Comparison of ENCODE assay signal across 8 cellular contexts in the genomic region with DNA sequence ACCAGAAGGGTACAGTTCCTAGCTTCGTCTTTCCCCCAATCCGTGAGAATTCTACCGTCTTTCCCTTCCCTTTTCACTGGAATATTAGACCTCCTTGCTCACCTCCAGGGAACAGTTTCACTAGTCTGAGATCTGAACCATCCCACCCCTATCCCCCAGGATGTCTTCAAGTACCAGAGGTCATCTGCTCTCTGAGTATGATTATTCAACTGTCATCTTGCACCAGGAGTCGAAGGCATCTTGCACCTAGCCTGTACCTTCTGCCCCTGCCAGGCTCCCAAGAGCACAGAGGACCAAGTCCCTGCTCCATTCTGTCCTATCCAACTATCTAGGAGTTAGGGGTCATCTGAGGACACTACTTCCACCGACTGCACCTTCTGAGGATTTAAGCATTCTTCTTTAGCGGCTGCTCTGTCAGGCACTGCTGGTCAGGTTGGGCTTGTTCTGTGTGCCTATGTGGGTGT. TPM values are rescaled to one million over a fixed set of nuclear protein-coding genes. Genes with fewer than 3 reads are reported as not detected.
DNase-seq lines count a peak whose midpoint lies in the region; ATAC-seq, FAIRE-seq and TF ChIP-seq lines count a peak whose summit lies in the region.

No MANE protein-coding gene starts in this region.

- no TSS peak for BruUV-seq in GM12878 (replicated peaks; lab: Mats Ljungman, UMichigan)

- H3K4me2 ChIP-seq in GM12878 (ENCODE audit: control insufficient read depth, insufficient read depth), result peak overlapping the region; percentile 70

- POLR2A ChIA-PET in GM12878 (lab: Charles Lee), result interaction anchor here (0.7 to 0.8 kb wide), 2 partner anchors 11 to 20 kb away, joined by 3 read pairs; no protein-coding TSS in a partner anchor

- H3K36me3 ChIP-seq in ACC112 (ENCODE audit: insufficient read depth, low read length) (no peaks in the 10 kb centered on the region), GM12878 (ENCODE audit: control insufficient read depth in 2 of 2, insufficient read depth in 2 of 2, low read length in 1 of 2) (no peaks in the 10 kb centered on the region; a peak in 1 of 4 replicates)

- H3K27ac ChIP-seq in ACC112 (ENCODE audit: low read depth, low read length), result no peak overlapping the region
- peak overlapping the region; percentile 80 for H3K27ac ChIP-seq in HL-60 (replicated peaks)
- H3K27ac ChIP-seq in GM12878 (ENCODE audit: control insufficient read depth, insufficient read depth), result peak overlapping the region; percentile 81; the same call in 1 of the 2 replicates

- H3K4me3 Mint-ChIP-seq in type B pancreatic cell, result peak overlapping the region; percentile 96

- DNase-seq in HL-60 (ENCODE audit: low read depth in 1 of 2, low spot score in 1 of 2) (no peak), GM12878 (ENCODE audit: low read depth, low spot score) (no peak), lower leg skin (ENCODE audit: low spot score in 2 of 2) (no peak), type B pancreatic cell (ENCODE audit: extremely low spot score, unreplicated experiment) (no peak), MV-4-11 (lab: John Stamatoyannopoulos, UW) (no peak), nucleus accumbens (lab: John Stamatoyannopoulos, UW) (no peak), NCI-H1694 (lab: John Stamatoyannopoulos, UW) (no peak)

- H3K9ac ChIP-seq in GM12878 (ENCODE audit: control insufficient read depth, insufficient read depth, low read length), result peak overlapping the region; percentile 81

- peak overlapping the region; percentile 96 for H3K27ac Mint-ChIP-seq in type B pancreatic cell

- RAD21 ChIA-PET in GM12878 (lab: Charles Lee; ENCODE audit: unreplicated experiment), result no interaction called here

- H3K4me1 Mint-ChIP-seq in type B pancreatic cell (ENCODE audit: unreplicated experiment), result peaks cover 14% of the 10 kb centered on the region

- no peaks in the 10 kb centered on the region for H3K9me3 ChIP-seq in GM12878 (replicated peaks; ENCODE audit: control insufficient read depth, insufficient read depth, low read length)

- CTCF ChIA-PET in GM12878 (lab: Yijun Ruan, JAX), result interaction anchor here (0.6 to 1.6 kb wide), 2 partner anchors 53 to 78 kb away, joined by 3 read pairs; no protein-coding TSS in a partner anchor

- no peak for TF ChIP-seq EP300 in GM12878 (IDR thresholded peaks at IDR 0.05; ENCODE audit: borderline replicate concordance in 1 of 2, control insufficient read depth in 1 of 2, low read depth in 2 of 2, low read length in 2 of 2)

- peaks cover 3% of the 10 kb centered on the region for H3K36me3 Mint-ChIP-seq in type B pancreatic cell

- no peaks in the 10 kb centered on the region for H4K20me1 ChIP-seq in GM12878 (ENCODE audit: control insufficient read depth, insufficient read depth)

- no peaks in the 10 kb centered on the region for H3K27me3 Mint-ChIP-seq in type B pancreatic cell

- peaks cover 23% of the 10 kb centered on the region for H3K79me2 ChIP-seq in ACC112 (ENCODE audit: control insufficient read depth, insufficient read depth, low read length, unreplicated experiment)
- H3K79me2 ChIP-seq in GM12878 (ENCODE audit: control insufficient read depth, insufficient read depth, low read length), result peaks cover 4% of the 10 kb centered on the region

- TF ChIP-seq POLR2A in GM12878 (IDR thresholded peaks at IDR 0.05; ENCODE audit: low read depth, low read length) (no peak), lower leg skin (IDR thresholded peaks at IDR 0.05) (no peak)

- no peak overlapping the region for H2AFZ ChIP-seq in ACC112 (ENCODE audit: low read length, unreplicated experiment)
- H2AFZ ChIP-seq in GM12878 (ENCODE audit: control insufficient read depth, low read depth, low read length), result peak overlapping the region; percentile 93

- TF ChIP-seq CTCF in HL-60 (IDR thresholded peaks at IDR 0.05; ENCODE audit: insufficient read depth, low read length) (no peak), GM12878 (IDR thresholded peaks at IDR 0.05 in 2 of 3, conservative IDR thresholded peaks at IDR 0.05 in 1 of 3; ENCODE audit: control insufficient read depth in 2 of 3, extremely low read depth in 1 of 3, insufficient read depth in 1 of 3, low read depth in 3 of 3, low read length in 3 of 3) (no peak), lower leg skin (IDR thresholded peaks at IDR 0.05) (no peak), type B pancreatic cell (conservative IDR thresholded peaks at IDR 0.05) (no peak)

- no peak for FAIRE-seq in GM12878 (lab: Jason Lieb, UNC)

- H3K4me1 ChIP-seq in ACC112 (ENCODE audit: control insufficient read depth, insufficient read depth, low read length, unreplicated experiment) (peaks cover 12% of the 10 kb centered on the region), GM12878 (ENCODE audit: control insufficient read depth, insufficient read depth, low read length) (peaks cover 8% of the 10 kb centered on the region)

- intact Hi-C loops in GM12878 (cut with micrococcal nuclease; ENCODE audit: unreplicated experiment), result no loop called here
- intact Hi-C loops in lower leg skin (cut with DNase I; ENCODE audit: low total_unique reads), result no loop called here

- SMC1A ChIA-PET in GM12878 (lab: Charles Lee; ENCODE audit: uncharacterized antibody, unreplicated experiment), result no interaction called here

- H3K27me3 ChIP-seq in ACC112 (ENCODE audit: insufficient read depth, low read length), result no peaks in the 10 kb centered on the region
- H3K27me3 ChIP-seq in HL-60 (ENCODE audit: insufficient read depth, poor library complexity, severe bottlenecking), result no peaks in the 10 kb centered on the region
- H3K27me3 ChIP-seq in GM12878 (replicated peaks in 1 of 2; ENCODE audit: control insufficient read depth in 2 of 2, insufficient read depth in 2 of 2, low read length in 1 of 2), result no peaks in the 10 kb centered on the region

- 53% methylated on average over 6 of the region's 6 CpGs for WGBS in GM12878 (ENCODE audit: insufficient coverage, insufficient replicate concordance, low lambda C conversion rate, missing lambda C conversion rate)
- WGBS in lower leg skin, 2 donors, result 9 to 13% methylated on average over 6 of the region's 6 CpGs

- H3K4me3 ChIP-seq in ACC112 (ENCODE audit: low read depth, low read length) (peak overlapping the region; percentile 94), HL-60 (replicated peaks; ENCODE audit: insufficient read depth, low read length) (peak overlapping the region; percentile 78), GM12878 (peak overlapping the region; percentile 88), lower leg skin (ENCODE audit: low read depth, poor library complexity, severe bottlenecking) (peak overlapping the region; percentile 92)

- in situ Hi-C loops in GM12878 (cut with MboI), result no loop called here

- TF ChIP-seq RAD21 in GM12878 (IDR thresholded peaks at IDR 0.05; ENCODE audit: insufficient read depth, low read depth, low read length), result no peak

- peak; percentile 17 for ATAC-seq in GM12878

- peaks cover 5% of the 10 kb centered on the region for H3K9me3 Mint-ChIP-seq in type B pancreatic cell

TF ChIP-seq in GM12878, 131 proteins besides CTCF, POLR2A, EP300 and RAD21 (continues in another document):
- TF ChIP-seq SIN3A (IDR thresholded peaks at IDR 0.05; ENCODE audit: low read depth, low read length) (no peak), IKZF2 (IDR thresholded peaks at IDR 0.05) (peak in 1 of 2 experiments; percentile 40; a peak in 1 of 4 replicates), SUPT20H (IDR thresholded peaks at IDR 0.05; ENCODE audit: borderline replicate concordance, control insufficient read depth, low read depth, low read length) (no peak), NKRF (conservative IDR thresholded peaks at IDR 0.05) (no peak), NR2F1 (conservative IDR thresholded peaks at IDR 0.05) (no peak)

RNA-seq across cellular contexts. Expression of gene ACER3, which starts 0.8 kb away (rescaled TPM):
- total RNA-seq in GM12878 (2013; cell fraction: nucleolus; rRNA removed), result 15.1 and 17.6 TPM in 2 replicates
- total RNA-seq in GM12878 (2014; rRNA removed) (5.5 and 7.6 TPM in 2 replicates), GM12878 (2014; rRNA removed; fragmentation: Illumina TruSeq; extraction: Trizol) (8.5 and 8.9 TPM in 2 replicates), GM12878 (2021) (11.1 and 13.9 TPM in 2 replicates), lower leg skin (1 to 10 TPM; 3.5 to 5.9 (median 5.1) TPM), type B pancreatic cell (ENCODE audit: low replicate concordance) (25.7 and 39.3 TPM in 2 replicates)
- polyA plus RNA-seq in GM12878 (2011; ENCODE audit: low read depth), result 1.5 TPM
- polyA plus RNA-seq in GM12878 (2011; rRNA removed) (13.4 and 15.3 TPM in 2 replicates), GM12878 (2014; fragmentation: Illumina TruSeq; extraction: Trizol) (11.0 and 13.8 TPM in 2 replicates), GM12878 (2014; fragmentation: Nextera tagmentation; extraction: Ambion mirVana) (1 to 10 TPM; 2.8 to 3.6 TPM), GM12878 (2014; rRNA removed) (9.5 and 9.8 TPM in 2 replicates), GM12878 (2016; fragmentation: Nextera tagmentation; extraction: Ambion mirVana) (10 to 100 TPM; 14.5 to 17.4 TPM)
- polyA plus RNA-seq in GM12878 (2011; cell fraction: cytosol; rRNA removed), result 3.7 and 4.8 TPM in 2 replicates
- polyA plus RNA-seq in GM12878 (2011; cell fraction: nucleus; rRNA removed), result 5.4 and 6.0 TPM in 2 replicates
- 2.1 and 3.3 TPM in 2 replicates for polyA plus RNA-seq in GM12878 (2012)
- 5.7 and 13.0 TPM in 2 replicates for polyA minus RNA-seq in GM12878 (2011; rRNA and poly(A)+ RNA removed)
- polyA minus RNA-seq in GM12878 (2011; cell fraction: cytosol; rRNA and poly(A)+ RNA removed), result 2.1 and 2.5 TPM in 2 replicates
- 4.0 and 6.2 TPM in 2 replicates for polyA minus RNA-seq in GM12878 (2011; cell fraction: nucleus; rRNA and poly(A)+ RNA removed)
